ENCODE assay signal across 18 cellular contexts in genomic region chrX:38847206-38847902, GRCh38. TPM values are rescaled to one million over a fixed set of nuclear protein-coding genes. Genes with fewer than 3 reads are reported as not detected.
DNase-seq lines count a peak whose midpoint lies in the region; ATAC-seq and TF ChIP-seq lines count a peak whose summit lies in the region.
"Had no signal": no experiment of that assay in that cellular context is flagged by ENCODE, and none has a peak within 500 bp of the region (broad histone marks: within the 10 kb centered on the region; RNA-seq: fewer than 3 reads in every experiment).

No MANE protein-coding gene starts in this region.

- H3K4me3 ChIP-seq in left ventricle myocardium inferior = no peak overlapping the region
- no peak overlapping the region for H3K4me3 ChIP-seq in right atrium auricular region
- H3K4me3 ChIP-seq in liver (ENCODE audit: low read depth in 1 of 3, low read length in 3 of 3) = no peak overlapping the region
- H3K4me3 ChIP-seq in thyroid gland (replicated peaks in 1 of 3) = no peak overlapping the region
- H3K4me3 ChIP-seq in upper lobe of right lung = no peak overlapping the region
- H3K4me3 ChIP-seq: BLaER1 treated with 17β-estradiol and CSF1 and Interleukin-3, amounts not matched to agents 10 nM and 100 nM; GM23338 had no signal

- TF ChIP-seq CTCF in left ventricle myocardium inferior (IDR thresholded peaks at IDR 0.05; ENCODE audit: borderline replicate concordance) = no peak
- no peak for TF ChIP-seq CTCF in right atrium auricular region (IDR thresholded peaks at IDR 0.05)
- no peak for TF ChIP-seq CTCF in liver (IDR thresholded peaks at IDR 0.05; ENCODE audit: low read depth, low read length, missing input control)
- TF ChIP-seq CTCF in thyroid gland (IDR thresholded peaks at IDR 0.05) = no peak
- no peak for TF ChIP-seq CTCF in upper lobe of right lung (IDR thresholded peaks at IDR 0.05)

- peaks cover 6% of the 10 kb centered on the region for H3K4me1 Mint-ChIP-seq in activated T-helper 17 cell treated with anti-CD3 and anti-CD28 coated beads, Interleukin-2, amount 50 U/mL, for 72 hours

- no peaks in the 10 kb centered on the region for H3K27me3 ChIP-seq in left ventricle myocardium inferior (ENCODE audit: low read depth)
- no peaks in the 10 kb centered on the region for H3K27me3 ChIP-seq in right atrium auricular region
- H3K27me3 ChIP-seq in liver (ENCODE audit: control insufficient read depth in 4 of 4, insufficient read depth in 4 of 4, low read length in 3 of 4) = no peaks in the 10 kb centered on the region
- no peaks in the 10 kb centered on the region for H3K27me3 ChIP-seq in thyroid gland
- H3K27me3 ChIP-seq in upper lobe of right lung = no peaks in the 10 kb centered on the region
- H3K27me3 ChIP-seq: BLaER1 treated with 17β-estradiol and CSF1 and Interleukin-3, amounts not matched to agents 10 nM and 100 nM had no signal

- no peak for TF ChIP-seq RAD21 in liver (IDR thresholded peaks at IDR 0.05)

- peak overlapping the region; percentile 23 for H3K27ac ChIP-seq in left ventricle myocardium inferior (replicated peaks)
- H3K27ac ChIP-seq in right atrium auricular region = no peak overlapping the region
- H3K27ac ChIP-seq in caudate nucleus (ENCODE audit: low read depth, low read length) = peak overlapping the region; percentile 69
- H3K27ac ChIP-seq in liver (ENCODE audit: low read depth in 1 of 2, low read length in 2 of 2) = no peak overlapping the region
- no peak overlapping the region for H3K27ac ChIP-seq in thyroid gland
- no peak overlapping the region for H3K27ac ChIP-seq in upper lobe of right lung
- H3K27ac ChIP-seq: BLaER1 treated with 17β-estradiol and CSF1 and Interleukin-3, amounts not matched to agents 10 nM and 100 nM had no signal

- intact Hi-C loops in left ventricle myocardium inferior (cut with micrococcal nuclease) = no loop called here
- intact Hi-C loops in thyroid gland (cut with DNase I) = no loop called here
- intact Hi-C loops in upper lobe of right lung (cut with DNase I) = no loop called here

- H3K36me3 ChIP-seq in left ventricle myocardium inferior (no peaks in the 10 kb centered on the region), right atrium auricular region (no peaks in the 10 kb centered on the region), liver (ENCODE audit: control insufficient read depth in 4 of 4, insufficient read depth in 3 of 4, low read depth in 1 of 4, low read length in 3 of 4) (no peaks in the 10 kb centered on the region), thyroid gland (no peaks in the 10 kb centered on the region), upper lobe of right lung (no peaks in the 10 kb centered on the region)
- H3K36me3 ChIP-seq: BLaER1 treated with 17β-estradiol and CSF1 and Interleukin-3, amounts not matched to agents 10 nM and 100 nM had no signal

- H3K4me3 Mint-ChIP-seq in activated T-helper 17 cell treated with anti-CD3 and anti-CD28 coated beads, Interleukin-2, amount 50 U/mL, for 72 hours = no peak overlapping the region
- H3K4me3 Mint-ChIP-seq: CD4-positive, CD25-positive, alpha-beta regulatory T cell; GM23338; H9; IgD-negative memory B cell had no signal

- H3K27ac Mint-ChIP-seq in activated T-helper 17 cell treated with anti-CD3 and anti-CD28 coated beads, Interleukin-2, amount 50 U/mL, for 72 hours = no peak overlapping the region
- H3K27ac Mint-ChIP-seq: CD4-positive, CD25-positive, alpha-beta regulatory T cell; GM23338; H9; IgD-negative memory B cell had no signal

- H3K9ac ChIP-seq in liver (ENCODE audit: low read depth in 1 of 2, low read length in 2 of 2) = no peak overlapping the region
- H3K9ac ChIP-seq: BLaER1 treated with 17β-estradiol and CSF1 and Interleukin-3, amounts not matched to agents 10 nM and 100 nM had no signal

- H3K36me3 Mint-ChIP-seq in activated T-helper 17 cell treated with anti-CD3 and anti-CD28 coated beads, Interleukin-2, amount 50 U/mL, for 72 hours (ENCODE audit: low read depth) = no peaks in the 10 kb centered on the region
- H3K36me3 Mint-ChIP-seq: CD4-positive, CD25-positive, alpha-beta regulatory T cell; IgD-negative memory B cell had no signal

- H3K9me3 Mint-ChIP-seq in activated T-helper 17 cell treated with anti-CD3 and anti-CD28 coated beads, Interleukin-2, amount 50 U/mL, for 72 hours = no peaks in the 10 kb centered on the region
- H3K9me3 Mint-ChIP-seq: GM23338, IgD-negative memory B cell had no signal

- TF ChIP-seq POLR2A in thyroid gland (IDR thresholded peaks at IDR 0.05) = no peak

- no peaks in the 10 kb centered on the region for H3K27me3 Mint-ChIP-seq in activated T-helper 17 cell treated with anti-CD3 and anti-CD28 coated beads, Interleukin-2, amount 50 U/mL, for 72 hours
- H3K27me3 Mint-ChIP-seq: CD4-positive, CD25-positive, alpha-beta regulatory T cell; IgD-negative memory B cell had no signal

- DNase-seq in left ventricle myocardium inferior = no peak
- no peak for DNase-seq in right atrium auricular region (ENCODE audit: low spot score)
- no peak for DNase-seq in caudate nucleus (lab: John Stamatoyannopoulos, UW)
- DNase-seq in thyroid gland = peak; percentile 17 to 19
- no peak for DNase-seq in upper lobe of right lung
- DNase-seq in GF-D8 (lab: John Stamatoyannopoulos, UW) = no peak
- DNase-seq: ACHN; Calu3; CD4-positive, CD25-positive, alpha-beta regulatory T cell; DMS 273 treated with DMSO at 0.1 percent for 48 hours; DMS79 treated with DMSO at 0.1 percent for 48 hours; EL; H9 had no signal

- H3K4me1 ChIP-seq in left ventricle myocardium inferior (no peaks in the 10 kb centered on the region), right atrium auricular region (no peaks in the 10 kb centered on the region), liver (ENCODE audit: control insufficient read depth in 4 of 4, insufficient read depth in 4 of 4, low read length in 3 of 4) (peaks cover 0 to 16% (median 14%) of the 10 kb centered on the region in 4 donors), thyroid gland (no peaks in the 10 kb centered on the region), upper lobe of right lung (no peaks in the 10 kb centered on the region)

- WGBS in liver = 49% methylated on average over 5 of the region's 5 CpGs
- WGBS in thyroid gland, 2 donors = 56 to 66% methylated on average over 5 of the region's 5 CpGs

- ATAC-seq in upper lobe of right lung = no peak
- no peak for ATAC-seq in activated T-helper 17 cell treated with anti-CD3 and anti-CD28 coated beads, Interleukin-2, amount 50 U/mL, for 72 hours (replicated peaks)
- ATAC-seq: GM23338 had no signal

- no peaks in the 10 kb centered on the region for H3K9me3 ChIP-seq in left ventricle myocardium inferior (replicated peaks)
- H3K9me3 ChIP-seq in right atrium auricular region = no peaks in the 10 kb centered on the region
- no peaks in the 10 kb centered on the region for H3K9me3 ChIP-seq in liver (ENCODE audit: control insufficient read depth in 4 of 4, low read length in 3 of 4)
- H3K9me3 ChIP-seq in thyroid gland = no peaks in the 10 kb centered on the region
- no peaks in the 10 kb centered on the region for H3K9me3 ChIP-seq in upper lobe of right lung

TF ChIP-seq in liver, 16 proteins besides CTCF, POLR2A, EP300 and RAD21:
- peak; percentile 10 to 20 for TF ChIP-seq HNF4A (conservative IDR thresholded peaks at IDR 0.05)
- peak; percentile 26 for TF ChIP-seq SP1 (IDR thresholded peaks at IDR 0.05)
- TF ChIP-seq GABPA (IDR thresholded peaks at IDR 0.05 in 1 of 2, conservative IDR thresholded peaks at IDR 0.05 in 1 of 2) = no peak

RNA-seq across cellular contexts. Expression of gene MID1IP1, which starts 46.1 kb away (rescaled TPM):
- total RNA-seq in left ventricle myocardium inferior (30.9 TPM), right atrium auricular region (10 to 100 TPM; 13.3 to 24.3 TPM), liver (10 to 100 TPM; 33.6 to 92.0 TPM), thyroid gland (10 to 100 TPM; 19.3 to 36.8 (median 24.9) TPM), upper lobe of right lung (83.6 TPM)
- polyA plus RNA-seq in liver = 10 to 100 TPM in 1 of 2 donors, 1 to 10 TPM in 1; 6.8 to 40.5 TPM
- total RNA-seq in activated T-helper 17 cell treated with anti-CD3 and anti-CD28 coated beads, Interleukin-2, amount 50 U/mL, for 72 hours = 10 to 100 TPM; 37.9 to 54.0 TPM

Comparison
In these comparisons a context has a peak if more than half of its experiments do, and no peak if none do; other contexts are left out.
1. H3K27ac ChIP-seq: peak in left ventricle myocardium inferior (single experiment) and caudate nucleus (single experiment); none in right atrium auricular region (0 of 2), liver (0 of 2), thyroid gland (0 of 3) and upper lobe of right lung (single experiment).
2. DNase-seq: peak in thyroid gland (2 of 2); none in left ventricle myocardium inferior (single experiment), right atrium auricular region (single experiment), caudate nucleus (0 of 61), upper lobe of right lung (single experiment) and GF-D8 (single experiment).